In genomic region chr20:4759100-4759884, GRCh38 we compare ENCODE assay signal across 2 cellular contexts.
A peak's percentile ranks its signal among the peaks of the same experiment; 100 is the strongest.
TF ChIP-seq lines count a peak whose summit lies in the region.
"Not testable (repeated sequence)": the region's sequence is repeated elsewhere in the genome, so short reads cannot be mapped to it uniquely, and the experiment has no call there.

No MANE protein-coding gene starts in this region.

TF ChIP-seq in GM23338, 12 proteins besides CTCF, POLR2A, EP300 and RAD21:
- TF ChIP-seq ZNF462 (CRISPR knock-in tag; IDR thresholded peaks at IDR 0.05) = peak; percentile 29; the same call in 1 of the 2 replicates

TF ChIP-seq in HepG2, 621 proteins besides CTCF, POLR2A, EP300 and RAD21 (continued from another document and continues in another):
- TF ChIP-seq TFAP4 (IDR thresholded peaks at IDR 0.05; ENCODE audit: borderline replicate concordance, low read depth) = peak; percentile 94
- 0 out of 2 replicates have a peak, but pooled peaks have one; percentile 67 for TF ChIP-seq DNMT1 (CRISPR knock-in tag; IDR thresholded peaks at IDR 0.05)
- TF ChIP-seq ZNF280D (CRISPR knock-in tag; IDR thresholded peaks at IDR 0.05) = peak; percentile 71; the same call in 1 of the 2 replicates
- peak; percentile 36; the same call in 1 of the 2 replicates for TF ChIP-seq NRL (CRISPR knock-in tag; IDR thresholded peaks at IDR 0.05; ENCODE audit: borderline replicate concordance)
- TF ChIP-seq ZNF609 (CRISPR knock-in tag; IDR thresholded peaks at IDR 0.05; ENCODE audit: borderline replicate concordance) = peak; percentile 51; the same call in 1 of the 2 replicates
- TF ChIP-seq GATAD2A (CRISPR knock-in tag; IDR thresholded peaks at IDR 0.05) = peak; percentile 63
- peak; percentile 44 for TF ChIP-seq ZNF687 (CRISPR knock-in tag; IDR thresholded peaks at IDR 0.05)
- TF ChIP-seq ZNF280B (CRISPR knock-in tag; IDR thresholded peaks at IDR 0.05; ENCODE audit: borderline replicate concordance) = peak; percentile 68
- TF ChIP-seq ZNF205 (CRISPR knock-in tag; IDR thresholded peaks at IDR 0.05) = peak; percentile 24; the same call in 1 of the 2 replicates
- peak; percentile 39 to 69; a peak in 1 of 4 replicates for TF ChIP-seq HMGXB4 (CRISPR knock-in tag; IDR thresholded peaks at IDR 0.05; ENCODE audit: borderline replicate concordance in 1 of 2, low read depth in 1 of 2)
- 0 out of 2 replicates have a peak, but pooled peaks have one; percentile 34 for TF ChIP-seq ZNF598 (CRISPR knock-in tag; IDR thresholded peaks at IDR 0.05; ENCODE audit: borderline replicate concordance)
- 0 out of 2 replicates have a peak, but pooled peaks have one; percentile 14 for TF ChIP-seq HNF1B (CRISPR knock-in tag; IDR thresholded peaks at IDR 0.05)
- TF ChIP-seq ZNF572 (CRISPR knock-in tag; IDR thresholded peaks at IDR 0.05) = 0 out of 2 replicates have a peak, but pooled peaks have one; percentile 18
- TF ChIP-seq ARID5B (CRISPR knock-in tag; IDR thresholded peaks at IDR 0.05) = 0 out of 2 replicates have a peak, but pooled peaks have one; percentile 18
- TF ChIP-seq FOXA3 (CRISPR knock-in tag; IDR thresholded peaks at IDR 0.05) = peak; percentile 9; the same call in 1 of the 2 replicates
- peak; percentile 85 for TF ChIP-seq ZNF891 (CRISPR knock-in tag; IDR thresholded peaks at IDR 0.05)
- not testable (repeated sequence) for TF ChIP-seq SOX13 (IDR thresholded peaks at IDR 0.05)
- TF ChIP-seq SOX13 (CRISPR knock-in tag; conservative IDR thresholded peaks at IDR 0.05 in 1 of 2, IDR thresholded peaks at IDR 0.05 in 1 of 2) = peak in 1 of 2 experiments; percentile 28; a peak in 1 of 4 replicates
- TF ChIP-seq MTA1 (CRISPR knock-in tag; IDR thresholded peaks at IDR 0.05; ENCODE audit: borderline replicate concordance) = peak; percentile 43; the same call in 1 of the 2 replicates
- 0 out of 2 replicates have a peak, but pooled peaks have one; percentile 42 for TF ChIP-seq MIXL1 (CRISPR knock-in tag; IDR thresholded peaks at IDR 0.05)
- peak; percentile 63 for TF ChIP-seq PITX1 (CRISPR knock-in tag; IDR thresholded peaks at IDR 0.05)
- peak; percentile 33; the same call in 1 of the 2 replicates for TF ChIP-seq FOXO1 (CRISPR knock-in tag; IDR thresholded peaks at IDR 0.05)
- TF ChIP-seq ZNF350 (CRISPR knock-in tag; IDR thresholded peaks at IDR 0.05; ENCODE audit: borderline replicate concordance, low read depth) = peak; percentile 76; the same call in 1 of the 2 replicates
- TF ChIP-seq CBX5 (CRISPR knock-in tag; IDR thresholded peaks at IDR 0.05; ENCODE audit: borderline replicate concordance) = 0 out of 2 replicates have a peak, but pooled peaks have one; percentile 32
- peak; percentile 49 for TF ChIP-seq XRCC5 (optimal IDR thresholded peaks at IDR 0.05; ENCODE audit: low read length)
- TF ChIP-seq GABPB1 (CRISPR knock-in tag; IDR thresholded peaks at IDR 0.05) = peak; percentile 46; the same call in 1 of the 2 replicates
- TF ChIP-seq RXRA (CRISPR knock-in tag; IDR thresholded peaks at IDR 0.05) = 0 out of 2 replicates have a peak, but pooled peaks have one; percentile 30
- TF ChIP-seq KMT2A (CRISPR knock-in tag; IDR thresholded peaks at IDR 0.05) = 0 out of 2 replicates have a peak, but pooled peaks have one; percentile 25
- peak; percentile 58; the same call in 1 of the 2 replicates for TF ChIP-seq ZNF644 (CRISPR knock-in tag; IDR thresholded peaks at IDR 0.05; ENCODE audit: low read depth)
- peak; percentile 41; the same call in 1 of the 2 replicates for TF ChIP-seq ZNF788 (CRISPR knock-in tag; IDR thresholded peaks at IDR 0.05; ENCODE audit: borderline replicate concordance)
- 0 out of 2 replicates have a peak, but pooled peaks have one; percentile 9 for TF ChIP-seq SETDB1 (CRISPR knock-in tag; IDR thresholded peaks at IDR 0.05; ENCODE audit: borderline replicate concordance)
